30 cellular contexts compared by ENCODE assay signal in the genomic region with DNA sequence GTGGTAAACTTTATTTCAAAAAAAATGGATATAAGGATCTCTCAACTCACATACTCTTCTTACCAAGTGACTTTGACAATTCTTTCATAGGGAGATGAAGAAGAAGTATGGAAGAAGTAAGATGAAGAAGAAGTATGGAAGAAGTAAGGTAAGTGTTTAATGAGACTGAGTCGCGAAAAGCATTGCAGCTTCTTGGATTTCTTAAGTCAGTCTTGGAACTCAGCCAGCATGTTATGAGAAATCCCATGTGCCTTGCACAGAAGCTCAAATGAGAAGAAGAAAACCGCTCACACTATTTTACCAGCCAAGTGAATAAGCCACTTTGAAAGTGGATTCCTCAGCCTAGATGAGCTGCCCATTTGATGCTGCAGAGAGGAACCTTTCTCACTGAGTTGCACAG.
DNase-seq lines count a peak whose midpoint lies in the region; TF ChIP-seq lines count a peak whose summit lies in the region.
"Had no signal": no experiment of that assay in that cellular context is flagged by ENCODE, and none has a peak within 500 bp of the region (broad histone marks: within the 10 kb centered on the region; RNA-seq: fewer than 3 reads in every experiment).

No MANE protein-coding gene starts in this region.

- POLR2A ChIA-PET in HEK293T (lab: Yijun Ruan, JAX): no interaction called here

- intact Hi-C loops in sigmoid colon (cut with DNase I): no loop called here

- no peak for TF ChIP-seq POLR2A in sigmoid colon (IDR thresholded peaks at IDR 0.05)

- no peak for TF ChIP-seq EP300 in sigmoid colon (IDR thresholded peaks at IDR 0.05)

- WGBS in sigmoid colon, 2 donors: 83% methylated on average over 3 of the region's 3 CpGs

- no peaks in the 10 kb centered on the region for H3K9me3 ChIP-seq in sigmoid colon
- H3K9me3 ChIP-seq: body of pancreas, heart left ventricle, transverse colon had no signal

- H3K4me1 ChIP-seq in sigmoid colon: no peaks in the 10 kb centered on the region
- H3K4me1 ChIP-seq: body of pancreas, heart left ventricle, transverse colon had no signal

- CTCF ChIA-PET in HEK293T (lab: Yijun Ruan, JAX): no interaction called here

- H3K27ac ChIP-seq in sigmoid colon: no peak overlapping the region
- H3K27ac ChIP-seq: 22Rv1, body of pancreas, heart left ventricle, HL-60, transverse colon had no signal

- peak; percentile 2 for DNase-seq in DMS53 (lab: John Stamatoyannopoulos, UW)
- DNase-seq in DMS53 treated with DMSO at 0.1 percent for 48 hours (lab: John Stamatoyannopoulos, UW; ENCODE audit: unreplicated experiment): no peak
- DNase-seq in cardiac fibroblast (ENCODE audit: low read depth in 2 of 2): peak; percentile 69 to 77
- peak; percentile 35 for DNase-seq in fibroblast of the conjunctiva (ENCODE audit: low read depth)
- DNase-seq in cerebellum (ENCODE audit: low spot score): no peak
- DNase-seq in NCI-H2227 treated with DMSO at 0.1 percent for 48 hours (lab: John Stamatoyannopoulos, UW): no peak
- no peak for DNase-seq in HEK293T (ENCODE audit: extremely low spot score)
- DNase-seq in sigmoid colon: no peak
- DNase-seq: activated CD4-positive, alpha-beta memory T cell treated with anti-CD3 and anti-CD28 coated beads, Interleukin-2, amount 10 ng/mL, durations not matched to agents 7 days and 5 days; activated CD4-positive, alpha-beta T cell treated with anti-CD3 and anti-CD28 coated beads for 1 hour; activated CD8-positive, alpha-beta memory T cell treated with anti-CD3 and anti-CD28 coated beads, Interleukin-2, amount 50 U/mL, for 4 hours; activated naive CD4-positive, alpha-beta T cell; activated naive CD8-positive, alpha-beta T cell treated with anti-CD3 and anti-CD28 coated beads, Interleukin-2, amount 50 U/mL, for 24 hours; body of pancreas; cerebellar nuclear complex; DMS79 treated with DMSO at 0.1 percent for 48 hours; foreskin melanocyte; GF-D8; GOT3; heart left ventricle; HFFc6; KG1; naive thymus-derived CD4-positive, alpha-beta T cell; NCI-H1930; NCI-H345; SHP77; T-helper 2 cell; transverse colon had no signal

- H3K27me3 ChIP-seq in sigmoid colon: no peaks in the 10 kb centered on the region
- H3K27me3 ChIP-seq: body of pancreas, heart left ventricle, transverse colon had no signal

- no peaks in the 10 kb centered on the region for H3K36me3 ChIP-seq in sigmoid colon
- H3K36me3 ChIP-seq: heart left ventricle, transverse colon had no signal

- TF ChIP-seq CTCF in cardiac fibroblast (IDR thresholded peaks at IDR 0.05; ENCODE audit: low read depth, low read length) (no peak), sigmoid colon (IDR thresholded peaks at IDR 0.05) (no peak)

- no peak overlapping the region for H3K4me3 ChIP-seq in cardiac fibroblast (replicated peaks in 1 of 2; ENCODE audit: low read depth in 2 of 2, low read length in 2 of 2)
- H3K4me3 ChIP-seq in sigmoid colon: no peak overlapping the region
- H3K4me3 ChIP-seq: body of pancreas, heart left ventricle, transverse colon had no signal

TF ChIP-seq in HEK293T, 16 proteins besides CTCF, POLR2A, EP300 and RAD21:
- TF ChIP-seq, protein P1, sequence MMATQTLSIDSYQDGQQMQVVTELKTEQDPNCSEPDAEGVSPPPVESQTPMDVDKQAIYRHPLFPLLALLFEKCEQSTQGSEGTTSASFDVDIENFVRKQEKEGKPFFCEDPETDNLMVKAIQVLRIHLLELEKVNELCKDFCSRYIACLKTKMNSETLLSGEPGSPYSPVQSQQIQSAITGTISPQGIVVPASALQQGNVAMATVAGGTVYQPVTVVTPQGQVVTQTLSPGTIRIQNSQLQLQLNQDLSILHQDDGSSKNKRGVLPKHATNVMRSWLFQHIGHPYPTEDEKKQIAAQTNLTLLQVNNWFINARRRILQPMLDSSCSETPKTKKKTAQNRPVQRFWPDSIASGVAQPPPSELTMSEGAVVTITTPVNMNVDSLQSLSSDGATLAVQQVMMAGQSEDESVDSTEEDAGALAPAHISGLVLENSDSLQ (IDR thresholded peaks at IDR 0.05): no peak
- TF ChIP-seq TARDBP (IDR thresholded peaks at IDR 0.05): no peak

Comparison
In these comparisons a context has a peak if more than half of its experiments do, and no peak if none do; other contexts are left out.
1. DNase-seq: peak in DMS53 (single experiment), cardiac fibroblast (2 of 2) and fibroblast of the conjunctiva (single experiment); none in DMS53 treated with DMSO at 0.1 percent for 48 hours (single experiment), cerebellum (single experiment), NCI-H2227 treated with DMSO at 0.1 percent for 48 hours (single experiment), HEK293T (single experiment) and sigmoid colon (single experiment).